8 cellular contexts compared by ENCODE assay signal in the genomic region with DNA sequence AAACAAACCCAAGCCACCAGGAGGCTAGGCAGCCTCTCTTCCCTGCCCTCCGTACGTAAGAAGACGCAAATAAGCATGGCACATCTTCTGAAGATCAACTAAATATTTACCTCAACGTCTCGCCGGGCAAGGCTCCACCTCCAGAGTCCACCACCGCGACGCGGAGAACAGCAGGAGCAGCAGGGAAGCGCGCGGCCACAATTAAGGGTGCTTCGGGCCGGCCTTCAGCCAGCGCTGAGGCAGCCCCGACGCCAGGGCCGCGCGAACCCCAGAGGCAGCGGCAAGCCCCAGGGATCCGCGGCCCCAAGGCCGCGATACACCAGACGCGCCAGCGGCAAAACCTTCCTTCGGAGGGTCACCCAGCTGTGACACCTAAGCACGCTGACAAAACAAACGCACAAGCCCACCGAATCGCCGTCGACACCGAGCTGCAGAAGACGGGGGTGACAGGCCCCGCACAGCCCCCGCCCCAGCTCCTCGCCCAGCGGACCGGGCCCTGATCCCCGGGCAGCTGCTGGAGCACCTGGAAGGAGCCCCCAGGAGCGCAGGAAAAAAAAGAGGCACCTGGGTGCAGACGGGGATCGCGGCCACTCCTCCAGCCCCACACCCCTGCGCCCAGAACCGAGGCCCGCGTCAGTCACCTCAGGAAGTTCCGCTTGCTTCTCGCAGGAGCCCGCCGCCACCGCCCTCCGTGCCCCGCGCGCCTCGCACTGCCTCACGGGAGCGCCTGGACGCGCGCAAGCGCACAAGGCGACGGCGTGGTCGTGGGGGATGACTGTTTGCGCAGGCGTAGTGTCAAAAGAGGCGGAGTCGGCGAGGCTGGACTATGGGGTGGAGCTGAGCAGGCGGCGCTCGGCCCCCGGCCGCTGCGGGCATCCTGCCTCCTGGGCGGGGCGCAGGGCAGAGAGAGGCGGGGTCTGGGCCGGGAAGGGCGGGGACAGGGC. TPM values are rescaled to one million over a fixed set of nuclear protein-coding genes. Genes with fewer than 3 reads are reported as not detected.
A peak's percentile ranks its signal among the peaks of the same experiment; 100 is the strongest.
DNase-seq lines count a peak whose midpoint lies in the region; ATAC-seq and TF ChIP-seq lines count a peak whose summit lies in the region.

HAUS3 (minus strand) TSS at position 712 of the 944 bp plus-strand sequence. CDS start 1,175 bp downstream, outside the sequence.
POLN (minus strand) TSS at position 712 of the 944 bp plus-strand sequence. CDS start 12,890 bp downstream, outside the sequence.

- peak; percentile 21 for TF ChIP-seq CTCF in AG10803 (conservative IDR thresholded peaks at IDR 0.05; ENCODE audit: low read length)

- H3K4me3 ChIP-seq in AG10803 (ENCODE audit: low read length): peak within 1 kb of the TSS; percentile 86

- ATAC-seq in GM19035 (IDR thresholded peaks at IDR 0.05; ENCODE audit: unreplicated experiment) (peak; percentile 87), HG03342 (IDR thresholded peaks at IDR 0.05; ENCODE audit: unreplicated experiment) (peak; percentile 86)

- DNase-seq in AG10803 (ENCODE audit: low read depth): peak; percentile 94
- peak; percentile 80 to 93 for DNase-seq in NCI-H446 (lab: John Stamatoyannopoulos, UW)
- DNase-seq in activated CD4-positive, CD25-positive, alpha-beta regulatory T cell treated with anti-CD3 and anti-CD28 coated beads, Interleukin-2, amount 50 U/mL, for 72 hours: peak; percentile 99
- DNase-seq in cerebellum (ENCODE audit: low spot score): peak; percentile 100
- peak; percentile 97 for DNase-seq in kidney tubule cell (ENCODE audit: low spot score)
- peak; percentile 98 to 99 for DNase-seq in stimulated activated CD4-positive, alpha-beta T cell treated with anti-CD3 and anti-CD28 coated beads, Interleukin-1b, Interleukin-23, amount 100 ng/mL, for 1 hour (ENCODE audit: low read depth in 2 of 2)

RNA-seq across cellular contexts. Expression of gene HAUS3, which starts in this region (rescaled TPM):
- 29.9 TPM for total RNA-seq in cerebellum

RNA-seq across cellular contexts. Expression of gene POLN, which starts in this region (rescaled TPM):
- 4.5 TPM for total RNA-seq in cerebellum

Comparison
In these comparisons a context has a peak if more than half of its experiments do, and no peak if none do; other contexts are left out.
1. Peak in every context shown above with its lines: DNase-seq, ATAC-seq and H3K4me3 ChIP-seq.